8 cellular contexts compared by ENCODE assay signal in the genomic region with DNA sequence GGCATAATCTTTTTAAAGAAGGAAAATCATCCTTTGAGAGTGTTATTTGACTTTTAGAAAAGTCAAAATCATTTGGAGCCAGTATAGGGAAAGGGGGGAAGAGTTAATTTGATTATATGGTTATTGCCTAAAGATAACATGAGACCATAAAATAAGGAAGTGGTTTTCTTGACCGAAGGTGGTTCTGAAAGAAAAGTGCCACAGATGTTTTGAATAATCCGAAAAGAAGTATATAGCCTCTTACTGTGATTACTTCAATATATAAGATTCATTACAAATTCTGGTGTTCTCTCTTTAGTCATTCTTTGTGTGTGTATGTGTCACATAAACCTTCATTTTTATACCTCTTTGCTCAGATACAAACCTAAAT. TPM values are rescaled to one million over a fixed set of nuclear protein-coding genes. Genes with fewer than 3 reads are reported as not detected.
A peak's percentile ranks its signal among the peaks of the same experiment; 100 is the strongest.
DNase-seq lines count a peak whose midpoint lies in the region; ATAC-seq and TF ChIP-seq lines count a peak whose summit lies in the region.

No MANE protein-coding gene starts in this region.

- H3K9ac ChIP-seq in iPS-20b (ENCODE audit: low read depth, low read length), result peak overlapping the region; percentile 91; the same call in 1 of the 2 replicates

- H3K27ac Mint-ChIP-seq in activated CD4-positive, alpha-beta memory T cell treated with anti-CD3 and anti-CD28 coated beads for 36 hours, result peak overlapping the region; percentile 91

- peaks cover 53% of the 10 kb centered on the region for H3K4me1 Mint-ChIP-seq in activated T-cell treated with anti-CD3 and anti-CD28 coated beads, Interleukin-2, amount 50 U/mL, for 4 hours (ENCODE audit: low read depth)
- peaks cover 43% of the 10 kb centered on the region for H3K4me1 Mint-ChIP-seq in activated CD4-positive, alpha-beta memory T cell treated with anti-CD3 and anti-CD28 coated beads for 36 hours (ENCODE audit: low read depth)

- H3K36me3 Mint-ChIP-seq in activated T-cell treated with anti-CD3 and anti-CD28 coated beads, Interleukin-2, amount 50 U/mL, for 4 hours (ENCODE audit: insufficient read depth), result peaks cover 20% of the 10 kb centered on the region
- peaks cover 29% of the 10 kb centered on the region for H3K36me3 Mint-ChIP-seq in activated CD4-positive, alpha-beta memory T cell treated with anti-CD3 and anti-CD28 coated beads for 36 hours

- peak overlapping the region; percentile 99 for H3K4me3 Mint-ChIP-seq in activated T-cell treated with anti-CD3 and anti-CD28 coated beads, Interleukin-2, amount 50 U/mL, for 4 hours
- H3K4me3 Mint-ChIP-seq in activated CD4-positive, alpha-beta memory T cell treated with anti-CD3 and anti-CD28 coated beads for 36 hours, result peak overlapping the region; percentile 95

- H3K9me3 ChIP-seq in iPS-20b (ENCODE audit: insufficient read depth, low read depth, low read length) (no peaks in the 10 kb centered on the region), thoracic aorta (no peaks in the 10 kb centered on the region)

- peaks cover 7% of the 10 kb centered on the region for H3K4me1 ChIP-seq in iPS-20b (ENCODE audit: insufficient read depth, low read length)
- peaks cover 21 to 23% of the 10 kb centered on the region in 2 donors for H3K4me1 ChIP-seq in thoracic aorta (ENCODE audit: control insufficient read depth in 1 of 2, low read depth in 2 of 2)

- CTCF ChIA-PET in activated CD4-positive, alpha-beta memory T cell treated with anti-CD3 and anti-CD28 coated beads for 36 hours (lab: Charles Lee), result interaction anchor here (0.7 to 9.2 kb wide), 3 partner anchors 31 to 588 kb away, joined by 3 to 85 read pairs (median 5); a partner anchor contains a TSS

- no peak for DNase-seq in activated T-cell treated with anti-CD3 and anti-CD28 coated beads, Interleukin-2, amount 50 U/mL, for 4 hours
- DNase-seq in activated T-cell treated with anti-CD3 and anti-CD28 coated beads, Interleukin-2, amount 50 U/mL, for 1 hour, result no peak
- no peak for DNase-seq in activated CD4-positive, alpha-beta memory T cell treated with anti-CD3 and anti-CD28 coated beads for 36 hours
- DNase-seq in thoracic aorta (ENCODE audit: low spot score), result no peak
- DNase-seq in NCI-H1105 (lab: John Stamatoyannopoulos, UW), result no peak
- DNase-seq in stimulated activated CD4-positive, alpha-beta T cell treated with anti-CD3 and anti-CD28 coated beads, Interleukin-2, amount 100 ng/mL, for 24 hours, result no peak

- no peak for ATAC-seq in activated T-cell treated with anti-CD3 and anti-CD28 coated beads, Interleukin-2, amount 50 U/mL, for 4 hours
- no peak for ATAC-seq in thoracic aorta (ENCODE audit: insufficient number of reproducible peaks, low FRiP score, low read depth)
- no peak for ATAC-seq in HG03521 (IDR thresholded peaks at IDR 0.05; ENCODE audit: unreplicated experiment)

- no peaks in the 10 kb centered on the region for H3K9me3 Mint-ChIP-seq in activated T-cell treated with anti-CD3 and anti-CD28 coated beads, Interleukin-2, amount 50 U/mL, for 4 hours
- no peaks in the 10 kb centered on the region for H3K9me3 Mint-ChIP-seq in activated CD4-positive, alpha-beta memory T cell treated with anti-CD3 and anti-CD28 coated beads for 36 hours

- H3K4me3 ChIP-seq in iPS-20b (ENCODE audit: low read length), result peak overlapping the region; percentile 88
- H3K4me3 ChIP-seq in thoracic aorta, result peak overlapping the region; percentile 100

- H3K27ac ChIP-seq in iPS-20b (ENCODE audit: low read length) (no peak overlapping the region), thoracic aorta (no peak overlapping the region)

- POLR2A ChIA-PET in activated CD4-positive, alpha-beta memory T cell treated with anti-CD3 and anti-CD28 coated beads for 36 hours (lab: Charles Lee), result interaction anchor here (1.1 to 3.8 kb wide), 7 partner anchors 12 to 640 kb away, joined by 3 to 49 read pairs (median 12); a partner anchor contains a TSS

- TF ChIP-seq CTCF in thoracic aorta (IDR thresholded peaks at IDR 0.05), result no peak

- peaks cover 48% of the 10 kb centered on the region for H3K36me3 ChIP-seq in iPS-20b (ENCODE audit: insufficient read depth, low read depth, low read length)
- peaks cover 18% of the 10 kb centered on the region for H3K36me3 ChIP-seq in thoracic aorta

- intact Hi-C loops in activated CD4-positive, alpha-beta memory T cell treated with anti-CD3 and anti-CD28 coated beads for 36 hours (cut with micrococcal nuclease), result loop anchor here (2.0 to 5.0 kb wide), 2 partner anchors 45 to 984 kb away; a partner anchor contains a TSS

- no peaks in the 10 kb centered on the region for H3K27me3 Mint-ChIP-seq in activated T-cell treated with anti-CD3 and anti-CD28 coated beads, Interleukin-2, amount 50 U/mL, for 4 hours (ENCODE audit: low read depth)
- no peaks in the 10 kb centered on the region for H3K27me3 Mint-ChIP-seq in activated CD4-positive, alpha-beta memory T cell treated with anti-CD3 and anti-CD28 coated beads for 36 hours

- H3K27me3 ChIP-seq in iPS-20b (ENCODE audit: insufficient read depth, low read length) (no peaks in the 10 kb centered on the region), thoracic aorta (replicated peaks; ENCODE audit: insufficient read depth) (no peaks in the 10 kb centered on the region)

RNA-seq across cellular contexts. Expression of a gene that starts 1.1 kb away (rescaled TPM):
- 10 to 100 TPM; 88.5 to 98.1 (median 91.1) TPM for total RNA-seq in activated T-cell treated with anti-CD3 and anti-CD28 coated beads, Interleukin-2, amount 50 U/mL, for 4 hours
- 10 to 100 TPM; 36.9 to 39.5 TPM for total RNA-seq in activated CD4-positive, alpha-beta memory T cell treated with anti-CD3 and anti-CD28 coated beads for 36 hours
- 10 to 100 TPM; 41.3 to 44.9 TPM for total RNA-seq in thoracic aorta

RNA-seq across cellular contexts. Expression of a gene that starts 4.5 kb away (rescaled TPM):
- 10 to 100 TPM; 12.1 to 14.4 (median 12.4) TPM for total RNA-seq in activated T-cell treated with anti-CD3 and anti-CD28 coated beads, Interleukin-2, amount 50 U/mL, for 4 hours
- 10 to 100 TPM; 10.6 to 12.1 TPM for total RNA-seq in activated CD4-positive, alpha-beta memory T cell treated with anti-CD3 and anti-CD28 coated beads for 36 hours
- total RNA-seq in thoracic aorta, result 10 to 100 TPM; 10.2 to 25.8 TPM

RNA-seq across cellular contexts. Expression of a gene that starts 27.4 kb away (rescaled TPM):
- total RNA-seq in activated T-cell treated with anti-CD3 and anti-CD28 coated beads, Interleukin-2, amount 50 U/mL, for 4 hours, result 1 to 10 TPM; 1.7 to 1.8 (median 1.8) TPM
- total RNA-seq in activated CD4-positive, alpha-beta memory T cell treated with anti-CD3 and anti-CD28 coated beads for 36 hours, result 1 to 10 TPM; 2.5 to 2.7 TPM
- total RNA-seq in thoracic aorta, result 1 to 10 TPM; 3.7 to 4.4 TPM

RNA-seq across cellular contexts. Expression of a gene that starts 41.2 kb away (rescaled TPM):
- under 1 TPM; 0.66 to 0.86 (median 0.84) TPM for total RNA-seq in activated T-cell treated with anti-CD3 and anti-CD28 coated beads, Interleukin-2, amount 50 U/mL, for 4 hours
- not detected for total RNA-seq in activated CD4-positive, alpha-beta memory T cell treated with anti-CD3 and anti-CD28 coated beads for 36 hours
- total RNA-seq in thoracic aorta, result not detected
